Comparison of ENCODE assay signal across 13 cellular contexts in the genomic region with DNA sequence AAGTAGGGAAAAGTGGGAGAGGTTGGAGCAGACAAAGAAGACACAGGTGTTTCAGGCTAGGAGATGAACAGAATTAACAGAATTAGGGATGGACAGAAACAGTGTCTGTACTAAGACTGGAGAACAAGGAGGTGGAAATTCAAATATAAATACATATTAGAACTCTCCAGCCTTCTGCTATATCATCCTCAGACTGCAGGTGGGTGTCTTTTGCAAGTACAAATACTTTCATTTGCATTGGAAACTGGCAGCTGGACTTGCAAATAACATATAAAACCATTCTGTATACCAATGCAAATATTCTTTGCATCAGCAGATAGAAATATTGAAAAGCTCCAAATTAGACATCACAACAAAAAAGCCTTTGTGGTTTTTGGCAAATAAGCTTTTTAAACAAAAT.
DNase-seq lines count a peak whose midpoint lies in the region; ATAC-seq and TF ChIP-seq lines count a peak whose summit lies in the region.
"Had no signal": no experiment of that assay in that cellular context is flagged by ENCODE, and none has a peak within 500 bp of the region (broad histone marks: within the 10 kb centered on the region; RNA-seq: fewer than 3 reads in every experiment).

No MANE protein-coding gene starts in this region.

- TF ChIP-seq CTCF in GM06990 (IDR thresholded peaks at IDR 0.05; ENCODE audit: insufficient read depth, low read length, poor library complexity, severe bottlenecking) (peak; percentile 18), epithelial cell of proximal tubule (conservative IDR thresholded peaks at IDR 0.05; ENCODE audit: low read depth, low read length) (peak; percentile 30), WERI-Rb-1 (IDR thresholded peaks at IDR 0.05; ENCODE audit: low read depth, low read length) (no peak)

- H3K9me3 Mint-ChIP-seq in activated CD4-positive, alpha-beta T cell treated with anti-CD3 and anti-CD28 coated beads, Interleukin-2, amount 10 ng/mL, durations not matched to agents 24 days and 14 days = no peaks in the 10 kb centered on the region
- H3K9me3 Mint-ChIP-seq: T-helper 2 cell treated with Interferon-gamma antibody and Interleukin-4, amounts not matched to agents 5 μg/mL and 100 μg/mL, for 36 hours had no signal

- peak; percentile 31 for ATAC-seq in GM21381 (IDR thresholded peaks at IDR 0.05; ENCODE audit: unreplicated experiment)
- no peak for ATAC-seq in GM21576 (IDR thresholded peaks at IDR 0.05; ENCODE audit: unreplicated experiment)

- H3K4me3 Mint-ChIP-seq in activated CD4-positive, alpha-beta T cell treated with anti-CD3 and anti-CD28 coated beads, Interleukin-2, amount 10 ng/mL, durations not matched to agents 24 days and 14 days = no peak overlapping the region
- H3K4me3 Mint-ChIP-seq: CD4-positive, alpha-beta memory T cell; T-helper 2 cell treated with Interferon-gamma antibody and Interleukin-4, amounts not matched to agents 5 μg/mL and 100 μg/mL, for 36 hours had no signal

- TF ChIP-seq RAD21 in Ishikawa (IDR thresholded peaks at IDR 0.05; ENCODE audit: low read depth) = peak; percentile 25; the same call in 1 of the 2 replicates

- TF ChIP-seq EP300 in Ishikawa (IDR thresholded peaks at IDR 0.05; ENCODE audit: borderline replicate concordance) = no peak

- H3K27me3 ChIP-seq in GM06990 (replicated peaks; ENCODE audit: control insufficient read depth, insufficient read depth, low read length) (no peaks in the 10 kb centered on the region), WERI-Rb-1 (ENCODE audit: insufficient read depth, low read depth, severe bottlenecking) (no peaks in the 10 kb centered on the region)
- H3K27me3 ChIP-seq: neutrophil had no signal

- H3K36me3 ChIP-seq in GM06990 (ENCODE audit: control insufficient read depth, insufficient read depth, low read length) = no peaks in the 10 kb centered on the region
- no peaks in the 10 kb centered on the region for H3K36me3 ChIP-seq in WERI-Rb-1
- H3K36me3 ChIP-seq: neutrophil had no signal

- H3K27ac ChIP-seq in WERI-Rb-1 = no peak overlapping the region
- H3K27ac ChIP-seq: neutrophil had no signal

- H3K4me3 ChIP-seq in GM06990 (replicated peaks; ENCODE audit: low read depth, low read length) (no peak overlapping the region), epithelial cell of proximal tubule (ENCODE audit: low read depth, low read length) (no peak overlapping the region), WERI-Rb-1 (ENCODE audit: low read depth, low read length) (no peak overlapping the region)

- no peak overlapping the region for H3K27ac Mint-ChIP-seq in activated CD4-positive, alpha-beta T cell treated with anti-CD3 and anti-CD28 coated beads, Interleukin-2, amount 10 ng/mL, durations not matched to agents 24 days and 14 days
- H3K27ac Mint-ChIP-seq: CD4-positive, alpha-beta memory T cell; T-helper 2 cell treated with Interferon-gamma antibody and Interleukin-4, amounts not matched to agents 5 μg/mL and 100 μg/mL, for 36 hours had no signal

- no peaks in the 10 kb centered on the region for H3K9me3 ChIP-seq in WERI-Rb-1 (ENCODE audit: severe bottlenecking)
- H3K9me3 ChIP-seq: neutrophil had no signal

- intact Hi-C loops in activated CD4-positive, alpha-beta T cell treated with anti-CD3 and anti-CD28 coated beads, Interleukin-2, amount 10 ng/mL, durations not matched to agents 24 days and 14 days (cut with micrococcal nuclease) = no loop called here

- no peaks in the 10 kb centered on the region for H3K4me1 Mint-ChIP-seq in activated CD4-positive, alpha-beta T cell treated with anti-CD3 and anti-CD28 coated beads, Interleukin-2, amount 10 ng/mL, durations not matched to agents 24 days and 14 days
- H3K4me1 Mint-ChIP-seq: CD4-positive, alpha-beta memory T cell had no signal

- no peaks in the 10 kb centered on the region for H3K36me3 Mint-ChIP-seq in activated CD4-positive, alpha-beta T cell treated with anti-CD3 and anti-CD28 coated beads, Interleukin-2, amount 10 ng/mL, durations not matched to agents 24 days and 14 days (ENCODE audit: low read depth)
- H3K36me3 Mint-ChIP-seq: CD4-positive, alpha-beta memory T cell had no signal

- DNase-seq in GM06990 (ENCODE audit: extremely low read depth, insufficient read length) (no peak), epithelial cell of proximal tubule (ENCODE audit: low read depth) (no peak), WERI-Rb-1 (no peak), putamen (ENCODE audit: low spot score) (no peak)
- no peak for DNase-seq in activated CD4-positive, alpha-beta T cell treated with anti-CD3 and anti-CD28 coated beads, Interleukin-2, amount 10 ng/mL, durations not matched to agents 24 days and 14 days
- DNase-seq: activated T-cell treated with anti-CD3 and anti-CD28 coated beads, Interleukin-2, amount 50 U/mL, for 1 hour; CD4-positive, alpha-beta memory T cell; NCI-H345 had no signal

- no peaks in the 10 kb centered on the region for H3K27me3 Mint-ChIP-seq in activated CD4-positive, alpha-beta T cell treated with anti-CD3 and anti-CD28 coated beads, Interleukin-2, amount 10 ng/mL, durations not matched to agents 24 days and 14 days
- H3K27me3 Mint-ChIP-seq: CD4-positive, alpha-beta memory T cell had no signal

TF ChIP-seq in Ishikawa, 13 proteins besides CTCF, POLR2A, EP300 and RAD21:
- TF ChIP-seq, protein P1, sequence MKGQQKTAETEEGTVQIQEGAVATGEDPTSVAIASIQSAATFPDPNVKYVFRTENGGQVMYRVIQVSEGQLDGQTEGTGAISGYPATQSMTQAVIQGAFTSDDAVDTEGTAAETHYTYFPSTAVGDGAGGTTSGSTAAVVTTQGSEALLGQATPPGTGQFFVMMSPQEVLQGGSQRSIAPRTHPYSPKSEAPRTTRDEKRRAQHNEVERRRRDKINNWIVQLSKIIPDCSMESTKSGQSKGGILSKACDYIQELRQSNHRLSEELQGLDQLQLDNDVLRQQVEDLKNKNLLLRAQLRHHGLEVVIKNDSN (IDR thresholded peaks at IDR 0.05) = no peak
- TF ChIP-seq, protein P2, sequence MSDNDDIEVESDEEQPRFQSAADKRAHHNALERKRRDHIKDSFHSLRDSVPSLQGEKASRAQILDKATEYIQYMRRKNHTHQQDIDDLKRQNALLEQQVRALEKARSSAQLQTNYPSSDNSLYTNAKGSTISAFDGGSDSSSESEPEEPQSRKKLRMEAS (IDR thresholded peaks at IDR 0.05) = no peak
